ENCODE assay signal across 19 cellular contexts in the genomic region with DNA sequence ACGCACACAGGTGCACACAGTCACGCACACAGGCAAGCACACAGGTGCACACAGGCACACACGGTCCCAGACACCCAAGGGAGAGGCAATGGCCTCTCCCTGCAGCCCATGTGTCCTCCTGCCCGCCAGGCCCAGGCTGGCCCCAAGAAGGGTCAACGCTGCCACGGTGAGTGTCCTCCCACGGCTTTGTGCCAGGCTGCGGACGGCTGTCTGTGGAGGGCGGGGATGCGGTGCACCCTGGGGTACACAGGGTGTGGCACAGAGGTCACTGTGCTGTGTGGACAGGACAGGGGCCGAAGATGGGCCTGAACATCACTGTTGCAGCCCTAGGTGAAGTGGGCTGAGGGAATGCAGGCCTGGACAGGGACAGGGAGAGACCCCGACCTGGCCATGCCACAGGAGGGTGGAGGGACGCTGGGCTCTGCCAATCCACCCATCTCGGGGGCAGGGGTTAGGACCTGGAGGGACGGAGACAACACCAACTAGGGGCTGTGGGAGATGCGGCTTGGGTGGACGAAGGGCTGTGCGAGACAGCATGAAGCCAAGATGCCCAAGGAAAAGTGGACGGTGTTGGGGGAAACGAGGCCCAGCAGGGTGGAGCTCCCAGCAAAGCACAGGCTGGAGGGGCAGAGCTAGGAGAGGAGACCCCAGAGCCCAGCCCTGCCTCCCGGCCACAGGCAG.
A peak's percentile ranks its signal among the peaks of the same experiment; 100 is the strongest.
DNase-seq lines count a peak whose midpoint lies in the region; ATAC-seq and TF ChIP-seq lines count a peak whose summit lies in the region.
"Had no signal": no experiment of that assay in that cellular context is flagged by ENCODE, and none has a peak within 500 bp of the region (broad histone marks: within the 10 kb centered on the region; RNA-seq: fewer than 3 reads in every experiment).

No MANE protein-coding gene starts in this region.

- H3K4me1 Mint-ChIP-seq in activated CD8-positive, alpha-beta T cell treated with anti-CD3 and anti-CD28 coated beads, Interleukin-2, amount 10 ng/mL, durations not matched to agents 7 days and 5 days (ENCODE audit: low read depth): no peaks in the 10 kb centered on the region
- H3K4me1 Mint-ChIP-seq in activated CD8-positive, alpha-beta T cell treated with anti-CD3 and anti-CD28 coated beads for 36 hours (ENCODE audit: low read depth): no peaks in the 10 kb centered on the region
- H3K4me1 Mint-ChIP-seq in WTC11 (no peaks in the 10 kb centered on the region), nephron progenitor cell (peaks cover 22% of the 10 kb centered on the region)
- H3K4me1 Mint-ChIP-seq: activated naive CD8-positive, alpha-beta T cell treated with anti-CD3 and anti-CD28 coated beads, Interleukin-2, amount 50 U/mL, for 24 hours had no signal

- H3K27ac Mint-ChIP-seq in activated CD8-positive, alpha-beta T cell treated with anti-CD3 and anti-CD28 coated beads, Interleukin-2, amount 10 ng/mL, durations not matched to agents 7 days and 5 days: no peak overlapping the region
- no peak overlapping the region for H3K27ac Mint-ChIP-seq in activated CD8-positive, alpha-beta T cell treated with anti-CD3 and anti-CD28 coated beads for 36 hours
- H3K27ac Mint-ChIP-seq in WTC11: no peak overlapping the region
- H3K27ac Mint-ChIP-seq in nephron progenitor cell: no peak overlapping the region
- H3K27ac Mint-ChIP-seq: activated naive CD8-positive, alpha-beta T cell treated with anti-CD3 and anti-CD28 coated beads, Interleukin-2, amount 50 U/mL, for 24 hours; stimulated activated naive CD8-positive, alpha-beta T cell treated with anti-CD3 and anti-CD28 coated beads, Interleukin-15, amount 100 ng/mL, for 72 hours had no signal

- no peak for TF ChIP-seq CTCF in activated CD8-positive, alpha-beta T cell treated with anti-CD3 and anti-CD28 coated beads for 36 hours (IDR thresholded peaks at IDR 0.05)
- TF ChIP-seq CTCF in WTC11 (IDR thresholded peaks at IDR 0.05): no peak
- no peak for TF ChIP-seq CTCF in right atrium auricular region (IDR thresholded peaks at IDR 0.05)
- TF ChIP-seq CTCF in spleen (IDR thresholded peaks at IDR 0.05 in 8 of 11, conservative IDR thresholded peaks at IDR 0.05 in 3 of 11): no peak
- TF ChIP-seq CTCF in nephron progenitor cell (IDR thresholded peaks at IDR 0.05): no peak
- TF ChIP-seq CTCF in GM10248 (IDR thresholded peaks at IDR 0.05; ENCODE audit: control extremely low read depth, extremely low read depth, low read depth, missing control alignments): no peak

- CTCF ChIA-PET in activated CD8-positive, alpha-beta T cell treated with anti-CD3 and anti-CD28 coated beads, Interleukin-2, amount 10 ng/mL, durations not matched to agents 7 days and 5 days (lab: Charles Lee): interaction anchor here (0.8 to 1.0 kb wide), 2 partner anchors 16 to 18 kb away, joined by 3 read pairs; no protein-coding TSS in a partner anchor
- CTCF ChIA-PET in activated CD8-positive, alpha-beta T cell treated with anti-CD3 and anti-CD28 coated beads for 36 hours (lab: Charles Lee): interaction anchor here (1.1 to 2.3 kb wide), 5 partner anchors 8 to 17 kb away, joined by 4 to 15 read pairs (median 5); no protein-coding TSS in a partner anchor
- CTCF ChIA-PET in WTC11 (lab: Charles Lee) (interaction anchor here (0.5 to 3.1 kb wide), 35 partner anchors 8 to 521 kb away, joined by 3 to 127 read pairs (median 6); no protein-coding TSS in a partner anchor), GM10248 (lab: Yijun Ruan, JAX) (interaction anchor here (1.3 to 2.6 kb wide), 2 partner anchors 8 to 257 kb away, joined by 3 to 10 read pairs; no protein-coding TSS in a partner anchor)

- no peak overlapping the region for H3K4me3 Mint-ChIP-seq in activated CD8-positive, alpha-beta T cell treated with anti-CD3 and anti-CD28 coated beads, Interleukin-2, amount 10 ng/mL, durations not matched to agents 7 days and 5 days
- H3K4me3 Mint-ChIP-seq in activated CD8-positive, alpha-beta T cell treated with anti-CD3 and anti-CD28 coated beads for 36 hours: no peak overlapping the region
- H3K4me3 Mint-ChIP-seq in WTC11 (no peak overlapping the region), nephron progenitor cell (no peak overlapping the region)
- H3K4me3 Mint-ChIP-seq: activated naive CD8-positive, alpha-beta T cell treated with anti-CD3 and anti-CD28 coated beads, Interleukin-2, amount 50 U/mL, for 24 hours; stimulated activated naive CD8-positive, alpha-beta T cell treated with anti-CD3 and anti-CD28 coated beads, Interleukin-15, amount 100 ng/mL, for 72 hours had no signal

- H3K27me3 Mint-ChIP-seq in activated CD8-positive, alpha-beta T cell treated with anti-CD3 and anti-CD28 coated beads, Interleukin-2, amount 10 ng/mL, durations not matched to agents 7 days and 5 days (ENCODE audit: low read depth): no peaks in the 10 kb centered on the region
- peaks cover 8% of the 10 kb centered on the region for H3K27me3 Mint-ChIP-seq in activated CD8-positive, alpha-beta T cell treated with anti-CD3 and anti-CD28 coated beads for 36 hours
- H3K27me3 Mint-ChIP-seq in WTC11 (ENCODE audit: low read depth): no peaks in the 10 kb centered on the region; the same call in 1 of the 2 replicates
- peaks cover 23% of the 10 kb centered on the region for H3K27me3 Mint-ChIP-seq in nephron progenitor cell (ENCODE audit: low read depth, poor library complexity)

- no peaks in the 10 kb centered on the region for H3K36me3 Mint-ChIP-seq in activated CD8-positive, alpha-beta T cell treated with anti-CD3 and anti-CD28 coated beads, Interleukin-2, amount 10 ng/mL, durations not matched to agents 7 days and 5 days (ENCODE audit: low read depth)
- H3K36me3 Mint-ChIP-seq in activated CD8-positive, alpha-beta T cell treated with anti-CD3 and anti-CD28 coated beads for 36 hours (ENCODE audit: low read depth): no peaks in the 10 kb centered on the region
- H3K36me3 Mint-ChIP-seq in WTC11: no peaks in the 10 kb centered on the region
- no peaks in the 10 kb centered on the region for H3K36me3 Mint-ChIP-seq in nephron progenitor cell (ENCODE audit: low read depth)

- intact Hi-C loops in activated CD8-positive, alpha-beta T cell treated with anti-CD3 and anti-CD28 coated beads for 36 hours (cut with micrococcal nuclease): loop anchor here (10.0 kb wide), 1 partner anchor 729 kb away; no protein-coding TSS in a partner anchor
- intact Hi-C loops in spleen (cut with DNase I; ENCODE audit: low total_unique reads): no loop called here

- no peaks in the 10 kb centered on the region for H3K4me1 ChIP-seq in right atrium auricular region
- peaks cover 0 to 7% (median 2%) of the 10 kb centered on the region in 6 donors for H3K4me1 ChIP-seq in spleen
- H3K4me1 ChIP-seq: uterus had no signal

- 78 to 91% (median 83%) methylated on average over 16 to 22 of the region's 22 CpGs for WGBS in spleen, 5 donors

- peak; percentile 16 for DNase-seq in activated CD8-positive, alpha-beta T cell treated with anti-CD3 and anti-CD28 coated beads, Interleukin-2, amount 10 ng/mL, durations not matched to agents 7 days and 5 days
- no peak for DNase-seq in activated CD8-positive, alpha-beta T cell treated with anti-CD3 and anti-CD28 coated beads for 36 hours
- DNase-seq in WTC11 (ENCODE audit: low spot score) (no peak), right atrium auricular region (ENCODE audit: low spot score) (peak; percentile 4), spleen (peak; percentile 48), nephron progenitor cell (no peak), NCI-H69 (lab: John Stamatoyannopoulos, UW) (no peak), GM10248 (ENCODE audit: extremely low spot score) (no peak)
- DNase-seq: activated CD4-positive, alpha-beta T cell treated with anti-CD3 and anti-CD28 coated beads, Interleukin-2, amount 50 U/mL, for 1 hour; activated naive CD8-positive, alpha-beta T cell treated with anti-CD3 and anti-CD28 coated beads, Interleukin-2, amount 50 U/mL, for 24 hours; brain microvascular endothelial cell; NCI-H2029; NK-92 treated with Interleukin-12 subunit alpha and Interleukin-12 subunit beta, amount 100 ng/mL, for 24 hours; stimulated activated CD4-positive, alpha-beta T cell treated with anti-CD3 and anti-CD28 coated beads, Interleukin-1b, Interleukin-23, amount 100 ng/mL, for 48 hours; stimulated activated naive CD8-positive, alpha-beta T cell treated with anti-CD3 and anti-CD28 coated beads, Interleukin-15, amount 100 ng/mL, for 72 hours; SW 1271; uterus had no signal

- H3K9me3 ChIP-seq in right atrium auricular region (no peaks in the 10 kb centered on the region), spleen (no peaks in the 10 kb centered on the region)
- H3K9me3 ChIP-seq: uterus had no signal

- H3K4me3 ChIP-seq in right atrium auricular region (no peak overlapping the region), spleen (no peak overlapping the region)
- H3K4me3 ChIP-seq: uterus had no signal

- TF ChIP-seq POLR2A in spleen (IDR thresholded peaks at IDR 0.05): no peak

- H3K27ac ChIP-seq in right atrium auricular region (no peak overlapping the region), spleen (no peak overlapping the region)
- H3K27ac ChIP-seq: brain microvascular endothelial cell, KMS-11, RWPE1, uterus had no signal

- H3K9me3 Mint-ChIP-seq in activated CD8-positive, alpha-beta T cell treated with anti-CD3 and anti-CD28 coated beads, Interleukin-2, amount 10 ng/mL, durations not matched to agents 7 days and 5 days (ENCODE audit: insufficient read depth): no peaks in the 10 kb centered on the region
- no peaks in the 10 kb centered on the region for H3K9me3 Mint-ChIP-seq in activated CD8-positive, alpha-beta T cell treated with anti-CD3 and anti-CD28 coated beads for 36 hours
- H3K9me3 Mint-ChIP-seq in WTC11 (no peaks in the 10 kb centered on the region), nephron progenitor cell (no peaks in the 10 kb centered on the region)
- H3K9me3 Mint-ChIP-seq: activated naive CD8-positive, alpha-beta T cell treated with anti-CD3 and anti-CD28 coated beads, Interleukin-2, amount 50 U/mL, for 24 hours; stimulated activated naive CD8-positive, alpha-beta T cell treated with anti-CD3 and anti-CD28 coated beads, Interleukin-15, amount 100 ng/mL, for 72 hours had no signal

- POLR2A ChIA-PET in activated CD8-positive, alpha-beta T cell treated with anti-CD3 and anti-CD28 coated beads, Interleukin-2, amount 10 ng/mL, durations not matched to agents 7 days and 5 days (lab: Charles Lee): no interaction called here
- POLR2A ChIA-PET in activated CD8-positive, alpha-beta T cell treated with anti-CD3 and anti-CD28 coated beads for 36 hours (lab: Charles Lee): interaction anchor here (1.0 kb wide), 1 partner anchor 257 kb away, joined by 3 read pairs; no protein-coding TSS in a partner anchor
- POLR2A ChIA-PET in WTC11 (lab: Charles Lee): no interaction called here
- POLR2A ChIA-PET in GM10248 (lab: Yijun Ruan, JAX): no interaction called here

- no peak for ATAC-seq in activated CD8-positive, alpha-beta T cell treated with anti-CD3 and anti-CD28 coated beads, Interleukin-2, amount 10 ng/mL, durations not matched to agents 7 days and 5 days
- ATAC-seq in activated CD8-positive, alpha-beta T cell treated with anti-CD3 and anti-CD28 coated beads for 36 hours: no peak
- ATAC-seq in WTC11: no peak
- ATAC-seq: activated naive CD8-positive, alpha-beta T cell treated with anti-CD3 and anti-CD28 coated beads, Interleukin-2, amount 50 U/mL, for 24 hours; stimulated activated naive CD8-positive, alpha-beta T cell treated with anti-CD3 and anti-CD28 coated beads, Interleukin-15, amount 100 ng/mL, for 72 hours had no signal

- H3K36me3 ChIP-seq in right atrium auricular region (no peaks in the 10 kb centered on the region), spleen (no peaks in the 10 kb centered on the region)
- H3K36me3 ChIP-seq: brain microvascular endothelial cell, uterus had no signal

- H3K27me3 ChIP-seq in right atrium auricular region (peaks cover 0 to 9% of the 10 kb centered on the region in 2 donors), spleen (replicated peaks in 1 of 7) (peaks cover 0 to 86% (median 19%) of the 10 kb centered on the region in 7 donors)
- H3K27me3 ChIP-seq: brain microvascular endothelial cell, uterus had no signal

Comparison
In these comparisons a context has a peak if more than half of its experiments do, and no peak if none do; other contexts are left out.
1. DNase-seq: peak in activated CD8-positive, alpha-beta T cell treated with anti-CD3 and anti-CD28 coated beads, Interleukin-2, amount 10 ng/mL, durations not matched to agents 7 days and 5 days (single experiment), right atrium auricular region (single experiment) and spleen (single experiment); none in activated CD8-positive, alpha-beta T cell treated with anti-CD3 and anti-CD28 coated beads for 36 hours (single experiment), WTC11 (single experiment), nephron progenitor cell (single experiment), NCI-H69 (single experiment) and GM10248 (single experiment).